Comparison of ENCODE assay signal across 16 cellular contexts in the genomic region with DNA sequence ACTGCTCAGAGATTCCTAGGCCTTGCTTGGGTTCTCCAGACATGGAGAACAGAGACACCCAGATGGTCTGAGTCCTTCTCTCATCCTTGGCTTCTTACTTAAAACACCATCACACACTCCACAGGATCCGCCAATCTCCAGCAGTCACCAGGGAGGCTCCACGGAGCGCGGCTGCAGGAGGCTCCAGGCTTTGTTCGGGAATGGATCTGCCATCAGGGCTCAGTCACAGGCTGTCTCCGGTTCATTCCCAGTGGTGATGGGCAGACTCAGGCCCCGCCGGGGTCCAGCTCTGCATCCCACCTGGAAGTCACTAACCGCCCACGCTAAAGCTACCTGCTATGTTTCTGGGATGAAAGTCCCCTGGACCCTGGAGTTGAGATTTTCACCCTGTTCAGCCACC.
DNase-seq lines count a peak whose midpoint lies in the region; ATAC-seq, FAIRE-seq and TF ChIP-seq lines count a peak whose summit lies in the region.
"Had no signal": no experiment of that assay in that cellular context is flagged by ENCODE, and none has a peak within 500 bp of the region (broad histone marks: within the 10 kb centered on the region; RNA-seq: fewer than 3 reads in every experiment).

No MANE protein-coding gene starts in this region.

- TF ChIP-seq POLR2A in H1 (IDR thresholded peaks at IDR 0.05; ENCODE audit: control extremely low read depth in 1 of 2, low read depth in 2 of 2, low read length in 2 of 2), result no peak
- TF ChIP-seq POLR2A in testis (IDR thresholded peaks at IDR 0.05), result no peak

- H2BK5ac ChIP-seq in H1 (ENCODE audit: low read depth, low read length), result no peak overlapping the region; the same call in 1 of the 2 replicates

- peak overlapping the region; percentile 32; the same call in 1 of the 2 replicates for H2BK12ac ChIP-seq in H1 (ENCODE audit: low read depth, low read length)

- peak overlapping the region; percentile 83 for H2BK15ac ChIP-seq in H1 (ENCODE audit: low read length)

- WGBS in H1 (ENCODE audit: extremely low coverage in 1 of 2, insufficient coverage in 1 of 2, insufficient read length in 1 of 2, insufficient replicate concordance in 2 of 2, low coverage in 1 of 2, low lambda C conversion rate in 2 of 2, missing lambda C conversion rate in 1 of 2), 2 experiments, result 92% methylated on average over 10 of the region's 10 CpGs; no CpG with 5 or more reads in 1 of the 2 experiments
- WGBS in lung, 2 donors, result 94 to 97% methylated on average over 10 of the region's 10 CpGs
- WGBS in testis, 2 donors, result 92 to 97% methylated on average over 10 of the region's 10 CpGs

- H3K4me3 Mint-ChIP-seq in activated CD8-positive, alpha-beta memory T cell treated with anti-CD3 and anti-CD28 coated beads, Interleukin-2, amount 10 ng/mL, durations not matched to agents 7 days and 5 days, result no peak overlapping the region
- H3K4me3 Mint-ChIP-seq: B cell; CD4-positive, alpha-beta T cell had no signal

- no peaks in the 10 kb centered on the region for H3K27me3 Mint-ChIP-seq in activated CD8-positive, alpha-beta memory T cell treated with anti-CD3 and anti-CD28 coated beads, Interleukin-2, amount 10 ng/mL, durations not matched to agents 7 days and 5 days
- H3K27me3 Mint-ChIP-seq: B cell; CD4-positive, alpha-beta T cell had no signal

- DNase-seq in activated CD8-positive, alpha-beta memory T cell treated with anti-CD3 and anti-CD28 coated beads, Interleukin-2, amount 10 ng/mL, durations not matched to agents 7 days and 5 days, result peak; percentile 29
- DNase-seq in activated CD8-positive, alpha-beta memory T cell treated with anti-CD3 and anti-CD28 coated beads, Interleukin-2, amount 50 U/mL, for 4 hours, result no peak
- no peak for DNase-seq in H1 (ENCODE audit: low read depth in 1 of 2, low spot score in 2 of 2)
- DNase-seq in lung (ENCODE audit: low spot score), result peak; percentile 24
- peak; percentile 1 for DNase-seq in testis
- no peak for DNase-seq in OCI-M1 (lab: John Stamatoyannopoulos, UW)
- no peak for DNase-seq in G401 (ENCODE audit: low spot score)
- no peak for DNase-seq in NCI-H1436 treated with DMSO at 0.1 percent for 48 hours (lab: John Stamatoyannopoulos, UW)
- DNase-seq: Caco-2, DMS153, DMS79, GF-D8, HCEC 1CT had no signal

- H3K79me2 ChIP-seq in H1 (ENCODE audit: control insufficient read depth in 1 of 2, insufficient read depth in 2 of 2, low read length in 2 of 2), result no peaks in the 10 kb centered on the region

- no peak for FAIRE-seq in H1 (lab: Jason Lieb, UNC)

- 0 out of 7 replicates have a peak, but pooled peaks cover 0 to 2% (median 0%) of the 10 kb centered on the region in 4 experiments for H3K27me3 ChIP-seq in H1 (replicated peaks in 1 of 4; ENCODE audit: control insufficient read depth in 3 of 4, extremely low read depth in 1 of 4, insufficient read depth in 3 of 4, low read length in 3 of 4)
- H3K27me3 ChIP-seq in lung (ENCODE audit: control insufficient read depth, insufficient read depth), result no peaks in the 10 kb centered on the region
- no peaks in the 10 kb centered on the region for H3K27me3 ChIP-seq in testis

- H4K8ac ChIP-seq in H1 (ENCODE audit: extremely low read depth, insufficient read depth, low read length), result no peak overlapping the region

- 0 out of 2 replicates have a peak overlapping the region, but pooled peaks have one; percentile 11 for H3K18ac ChIP-seq in H1 (ENCODE audit: extremely low read depth, low read length)

- H2BK120ac ChIP-seq in H1 (replicated peaks; ENCODE audit: low read depth, low read length), result no peak overlapping the region

- no peaks in the 10 kb centered on the region for H3K4me1 Mint-ChIP-seq in activated CD8-positive, alpha-beta memory T cell treated with anti-CD3 and anti-CD28 coated beads, Interleukin-2, amount 10 ng/mL, durations not matched to agents 7 days and 5 days
- H3K4me1 Mint-ChIP-seq: B cell had no signal

- no peaks in the 10 kb centered on the region for H3K36me3 Mint-ChIP-seq in activated CD8-positive, alpha-beta memory T cell treated with anti-CD3 and anti-CD28 coated beads, Interleukin-2, amount 10 ng/mL, durations not matched to agents 7 days and 5 days

- no peak overlapping the region for H3K27ac Mint-ChIP-seq in activated CD8-positive, alpha-beta memory T cell treated with anti-CD3 and anti-CD28 coated beads, Interleukin-2, amount 10 ng/mL, durations not matched to agents 7 days and 5 days
- H3K27ac Mint-ChIP-seq: B cell; CD4-positive, alpha-beta T cell had no signal

- no peaks in the 10 kb centered on the region for H4K20me1 ChIP-seq in H1 (replicated peaks in 1 of 2; ENCODE audit: control insufficient read depth in 1 of 2, insufficient read depth in 2 of 2, low read length in 2 of 2)

- no peak overlapping the region for H2AFZ ChIP-seq in H1 (ENCODE audit: low read length)

- no peaks in the 10 kb centered on the region for H3K23me2 ChIP-seq in H1 (ENCODE audit: low read depth, low read length)

- H3K23ac ChIP-seq in H1 (ENCODE audit: insufficient read length), result no peak overlapping the region

- TF ChIP-seq RAD21 in H1 (IDR thresholded peaks at IDR 0.05 in 1 of 2, conservative IDR thresholded peaks at IDR 0.05 in 1 of 2; ENCODE audit: low read depth in 2 of 2, low read length in 2 of 2), result no peak

- H2AK5ac ChIP-seq in H1 (ENCODE audit: low read depth, low read length), result no peak overlapping the region

- POLR2A ChIA-PET in H1 (lab: Charles Lee; ENCODE audit: partially characterized antibody), result no interaction called here

- H3K4me3 ChIP-seq in H1 (ENCODE audit: extremely low read depth in 1 of 4, insufficient read depth in 2 of 4, low read depth in 3 of 4, low read length in 4 of 4), result no peak overlapping the region
- H3K4me3 ChIP-seq in lung, result no peak overlapping the region
- no peak overlapping the region for H3K4me3 ChIP-seq in testis

- H3K36me3 ChIP-seq in H1 (ENCODE audit: control insufficient read depth in 2 of 4, insufficient read depth in 4 of 4, low read length in 3 of 4) (no peaks in the 10 kb centered on the region), lung (ENCODE audit: control insufficient read depth in 2 of 2, insufficient read depth in 2 of 2, low read length in 2 of 2) (no peaks in the 10 kb centered on the region), testis (ENCODE audit: low read depth, missing control alignments) (no peaks in the 10 kb centered on the region)

- H3K14ac ChIP-seq in H1 (ENCODE audit: insufficient read length), result no peak overlapping the region

- H3K9ac ChIP-seq in H1 (replicated peaks in 1 of 4; ENCODE audit: extremely low read depth in 1 of 4, low read depth in 3 of 4, low read length in 3 of 4), result no peak overlapping the region

- CTCF ChIA-PET in activated CD8-positive, alpha-beta memory T cell treated with anti-CD3 and anti-CD28 coated beads, Interleukin-2, amount 10 ng/mL, durations not matched to agents 7 days and 5 days (lab: Charles Lee), result no interaction called here
- CTCF ChIA-PET in H1 (lab: Charles Lee; ENCODE audit: partially characterized antibody), result no interaction called here

- peak overlapping the region; percentile 38; the same call in 1 of the 2 replicates for H2BK20ac ChIP-seq in H1 (ENCODE audit: low read length)

- H3K4ac ChIP-seq in H1 (replicated peaks; ENCODE audit: insufficient read length, low read depth, low read length), result no peak overlapping the region

- ATAC-seq in activated CD8-positive, alpha-beta memory T cell treated with anti-CD3 and anti-CD28 coated beads, Interleukin-2, amount 10 ng/mL, durations not matched to agents 7 days and 5 days, result no peak
- ATAC-seq in lung (ENCODE audit: insufficient read depth, low FRiP score), result no peak

- H3K4me1 ChIP-seq in H1 (replicated peaks in 1 of 4; ENCODE audit: control insufficient read depth in 3 of 4, insufficient read depth in 4 of 4, low read length in 3 of 4) (peaks cover 6 to 21% (median 13%) of the 10 kb centered on the region in 4 experiments), lung (ENCODE audit: control insufficient read depth in 2 of 2, insufficient read depth in 2 of 2, low read length in 2 of 2) (no peaks in the 10 kb centered on the region), testis (no peaks in the 10 kb centered on the region)
- H3K4me1 ChIP-seq: Caco-2 had no signal

- no peak overlapping the region for H4K5ac ChIP-seq in H1 (ENCODE audit: insufficient read length, low read depth, low read length)

- intact Hi-C loops in testis (cut with DNase I; ENCODE audit: low total_unique reads), result no loop called here

- no peak overlapping the region for H3K4me2 ChIP-seq in H1 (ENCODE audit: insufficient read depth in 1 of 2, low read depth in 2 of 2, low read length in 2 of 2)

- H3K27ac ChIP-seq in H1 (ENCODE audit: low read depth, low read length) (no peak overlapping the region), lung (ENCODE audit: low read depth in 1 of 2, low read length in 1 of 2) (no peak overlapping the region), testis (no peak overlapping the region)
- H3K27ac ChIP-seq: C4-2B had no signal

- no peak for TF ChIP-seq EP300 in H1 (IDR thresholded peaks at IDR 0.05; ENCODE audit: borderline replicate concordance in 1 of 2, low read depth in 2 of 2, low read length in 2 of 2)

- in situ Hi-C loops in G401 (cut with HindIII; ENCODE audit: low sequenced_read_pairs), result no loop called here

- H3K9me3 Mint-ChIP-seq in activated CD8-positive, alpha-beta memory T cell treated with anti-CD3 and anti-CD28 coated beads, Interleukin-2, amount 10 ng/mL, durations not matched to agents 7 days and 5 days (ENCODE audit: low read depth), result no peaks in the 10 kb centered on the region

- H3K79me1 ChIP-seq in H1 (ENCODE audit: low read depth, low read length), result no peaks in the 10 kb centered on the region

- no peak overlapping the region for H4K91ac ChIP-seq in H1 (replicated peaks; ENCODE audit: insufficient read length, low read length)

- no peak for TF ChIP-seq CTCF in H1 (IDR thresholded peaks at IDR 0.05; ENCODE audit: control extremely low read depth in 1 of 3, insufficient read depth in 1 of 3, low read depth in 1 of 3, low read length in 3 of 3)
- no peak for TF ChIP-seq CTCF in lung (IDR thresholded peaks at IDR 0.05; ENCODE audit: control extremely low read depth, extremely low read depth)
- TF ChIP-seq CTCF in testis (IDR thresholded peaks at IDR 0.05), result no peak

- H3K9me3 ChIP-seq in H1 (ENCODE audit: insufficient read depth in 2 of 2, low read depth in 1 of 2, low read length in 1 of 2) (peaks cover 0 to 4% of the 10 kb centered on the region in 2 experiments; a peak in 2 of 4 replicates), lung (ENCODE audit: control insufficient read depth in 2 of 2, insufficient read depth in 1 of 2, low read length in 1 of 2) (no peaks in the 10 kb centered on the region), testis (no peaks in the 10 kb centered on the region)
- H3K9me3 ChIP-seq: Caco-2 had no signal

- no peak overlapping the region for H3K56ac ChIP-seq in H1 (replicated peaks; ENCODE audit: insufficient read length, low read depth, low read length)

TF ChIP-seq in H1, 55 proteins besides CTCF, POLR2A, EP300 and RAD21 (continues in another document):
- no peak for TF ChIP-seq NANOG (IDR thresholded peaks at IDR 0.05; ENCODE audit: insufficient read depth, low read depth, low read length, poor library complexity, severe bottlenecking)

Comparison
In these comparisons a context has a peak if more than half of its experiments do, and no peak if none do; other contexts are left out.
1. DNase-seq: peak in activated CD8-positive, alpha-beta memory T cell treated with anti-CD3 and anti-CD28 coated beads, Interleukin-2, amount 10 ng/mL, durations not matched to agents 7 days and 5 days (single experiment), lung (single experiment) and testis (single experiment); none in activated CD8-positive, alpha-beta memory T cell treated with anti-CD3 and anti-CD28 coated beads, Interleukin-2, amount 50 U/mL, for 4 hours (single experiment), H1 (0 of 2), OCI-M1 (single experiment), G401 (single experiment) and NCI-H1436 treated with DMSO at 0.1 percent for 48 hours (single experiment).